ENCODE assay signal across 10 cellular contexts in the genomic region with DNA sequence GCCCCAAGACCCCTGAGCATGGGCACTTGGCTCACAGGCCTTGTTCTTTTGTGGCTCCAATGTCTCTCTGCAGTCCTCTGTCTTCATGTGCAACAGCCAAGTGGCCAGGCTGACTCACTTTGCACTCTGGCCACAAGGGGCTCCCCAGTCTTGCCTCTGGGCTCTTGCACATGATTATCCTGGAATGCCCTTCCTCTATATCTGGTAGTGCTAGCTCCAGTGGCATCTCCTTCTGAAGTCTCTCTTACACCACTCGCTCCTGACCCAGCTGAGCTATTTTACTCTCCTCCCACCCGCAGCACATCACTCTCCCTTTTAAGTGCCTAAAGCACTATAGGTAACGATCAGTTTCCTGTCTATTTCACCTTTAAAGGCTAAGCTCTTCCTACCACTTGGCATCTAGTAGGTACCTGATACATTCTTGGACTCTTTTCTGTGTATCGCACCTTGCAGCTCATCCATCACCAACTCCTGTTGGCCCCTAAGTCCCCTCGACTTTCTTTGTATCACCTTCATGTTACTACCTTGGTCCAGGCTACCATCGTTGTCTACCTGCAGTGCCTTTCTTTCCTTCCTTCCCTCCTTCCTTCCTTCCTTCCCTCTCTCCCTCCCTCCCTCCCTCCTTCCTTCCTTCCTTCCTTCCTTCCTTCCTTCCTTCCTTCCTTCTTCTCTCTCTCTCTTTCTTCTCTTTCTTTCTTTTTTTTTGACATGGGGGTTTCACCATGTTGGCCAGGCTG. TPM values are rescaled to one million over a fixed set of nuclear protein-coding genes. Genes with fewer than 3 reads are reported as not detected.
DNase-seq lines count a peak whose midpoint lies in the region; ATAC-seq and TF ChIP-seq lines count a peak whose summit lies in the region.
"Had no signal": no experiment of that assay in that cellular context is flagged by ENCODE, and none has a peak within 500 bp of the region (broad histone marks: within the 10 kb centered on the region; RNA-seq: fewer than 3 reads in every experiment).

No MANE protein-coding gene starts in this region.

- peak; percentile 24 for TF ChIP-seq CTCF in lower lobe of right lung (IDR thresholded peaks at IDR 0.05)

- H4K20me1 ChIP-seq in Karpas-422 (ENCODE audit: insufficient read depth, low read depth, low read length) = no peaks in the 10 kb centered on the region

- ATAC-seq in lower lobe of right lung (peak in 1 of 2 donors; percentile 48), HG03342 (IDR thresholded peaks at IDR 0.05; ENCODE audit: unreplicated experiment) (no peak), GM18907 (IDR thresholded peaks at IDR 0.05; ENCODE audit: unreplicated experiment) (no peak)

- H3K27me3 ChIP-seq in Karpas-422 (ENCODE audit: low read length) (no peaks in the 10 kb centered on the region), lower lobe of right lung (ENCODE audit: low read depth) (peaks cover 9% of the 10 kb centered on the region)
- H3K27me3 ChIP-seq: ovary had no signal

- no peaks in the 10 kb centered on the region for H3K36me3 ChIP-seq in Karpas-422 (ENCODE audit: insufficient read depth, low read length)
- no peaks in the 10 kb centered on the region for H3K36me3 ChIP-seq in lower lobe of right lung
- H3K36me3 ChIP-seq: ovary had no signal

- no peak overlapping the region for H3K4me2 ChIP-seq in Karpas-422 (ENCODE audit: low read depth, low read length, poor library complexity, severe bottlenecking)

- no peaks in the 10 kb centered on the region for H3K4me1 ChIP-seq in Karpas-422 (ENCODE audit: low read length)
- H3K4me1 ChIP-seq in lower lobe of right lung = no peaks in the 10 kb centered on the region

- H3K27ac ChIP-seq in Karpas-422 (ENCODE audit: low read length) (no peak overlapping the region), lower lobe of right lung (no peak overlapping the region)
- H3K27ac ChIP-seq: ovary had no signal

- intact Hi-C loops in lower lobe of right lung (cut with DNase I) = no loop called here

- H3K4me3 ChIP-seq in Karpas-422 (ENCODE audit: low read length) (no peak overlapping the region), lower lobe of right lung (no peak overlapping the region)
- H3K4me3 ChIP-seq: ovary had no signal

- DNase-seq in EL (peak; percentile 89), Karpas-422 (peak; percentile 69), amniotic stem cell (lab: John Stamatoyannopoulos, UW) (peak; percentile 13), lower lobe of right lung (no peak), DMS153 (lab: John Stamatoyannopoulos, UW) (no peak), SK-N-DZ (ENCODE audit: low spot score) (no peak)
- DNase-seq: activated naive CD4-positive, alpha-beta T cell treated with Interleukin-2 at 50 U/mL for 16 hours had no signal

- H3K9me3 ChIP-seq in Karpas-422 (ENCODE audit: low read length) (no peaks in the 10 kb centered on the region), lower lobe of right lung (no peaks in the 10 kb centered on the region)
- H3K9me3 ChIP-seq: ovary had no signal

- H3K79me2 ChIP-seq in Karpas-422 (ENCODE audit: low read length) = no peaks in the 10 kb centered on the region

- no peaks in the 10 kb centered on the region for H3K9me2 ChIP-seq in Karpas-422 (replicated peaks; ENCODE audit: insufficient read depth, low read length)

- H3K9ac ChIP-seq in Karpas-422 (ENCODE audit: low read length) = no peak overlapping the region

- no peak overlapping the region for H2AFZ ChIP-seq in Karpas-422 (ENCODE audit: low read length)

RNA-seq across cellular contexts. Expression of a gene that starts 21.8 kb away (rescaled TPM):
- total RNA-seq in Karpas-422 (2014; rRNA removed; shearing (Covaris generic); ENCODE audit: low replicate concordance) = not detected in 2 replicates
- total RNA-seq in lower lobe of right lung = 0.92 TPM
- polyA plus RNA-seq in SK-N-DZ (2014; cell fraction: cytosol; rRNA removed) = not detected in 2 replicates
- polyA plus RNA-seq in SK-N-DZ (2014; cell fraction: nucleus; rRNA removed) = not detected in 2 replicates

Comparison
In these comparisons a context has a peak if more than half of its experiments do, and no peak if none do; other contexts are left out.
1. DNase-seq: peak in EL (single experiment), Karpas-422 (single experiment) and amniotic stem cell (single experiment); none in lower lobe of right lung (single experiment), DMS153 (single experiment) and SK-N-DZ (single experiment).